ENCODE assay signal across 16 cellular contexts in the genomic region with DNA sequence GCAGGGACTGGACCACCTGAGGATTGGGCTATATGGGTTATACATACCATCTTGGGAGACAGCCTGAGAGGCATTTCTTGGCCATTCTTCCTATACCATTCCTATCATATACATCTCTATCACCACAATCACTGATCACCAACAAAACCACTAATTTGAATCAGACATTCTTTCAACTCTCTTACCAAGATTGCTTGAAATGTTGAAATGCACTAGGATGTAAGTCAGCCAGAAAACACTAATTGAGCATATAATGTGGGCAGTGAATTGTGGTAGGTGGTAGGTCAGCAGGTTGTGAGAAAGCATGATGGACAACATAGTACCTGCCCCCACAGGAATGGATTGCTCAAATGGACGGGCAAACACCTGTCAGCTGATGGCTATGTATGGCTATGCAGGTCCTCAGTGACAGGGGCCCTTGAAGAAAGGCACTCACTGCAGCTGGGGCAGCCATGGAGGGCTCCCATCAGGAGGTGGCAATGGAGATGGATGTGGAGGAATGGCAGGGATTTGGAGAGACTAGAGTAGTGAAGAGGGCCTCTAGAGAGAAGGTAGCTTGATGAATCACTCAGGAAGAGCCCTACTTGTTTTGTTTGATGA. TPM values are rescaled to one million over a fixed set of nuclear protein-coding genes. Genes with fewer than 3 reads are reported as not detected.
DNase-seq lines count a peak whose midpoint lies in the region; ATAC-seq and TF ChIP-seq lines count a peak whose summit lies in the region.
"Had no signal": no experiment of that assay in that cellular context is flagged by ENCODE, and none has a peak within 500 bp of the region (broad histone marks: within the 10 kb centered on the region; RNA-seq: fewer than 3 reads in every experiment).

No MANE protein-coding gene starts in this region.

- intact Hi-C loops in breast epithelium (cut with DNase I; ENCODE audit: low total_unique reads) = no loop called here
- intact Hi-C loops in tibial artery (cut with DNase I; ENCODE audit: low total_unique reads) = loop anchor here (5.0 kb wide), 1 partner anchor 37 kb away; no protein-coding TSS in a partner anchor

- no peaks in the 10 kb centered on the region for H3K9me3 ChIP-seq in breast epithelium
- no peaks in the 10 kb centered on the region for H3K9me3 ChIP-seq in mesodermal cell (ENCODE audit: control insufficient read depth, low read length)
- no peaks in the 10 kb centered on the region for H3K9me3 ChIP-seq in tibial artery

- WGBS in mesodermal cell (ENCODE audit: insufficient coverage in 2 of 2), 2 experiments = 60% methylated on average over 1 of the region's 1 CpG; no CpG with 5 or more reads in 1 of the 2 experiments

- H3K36me3 ChIP-seq in breast epithelium = no peaks in the 10 kb centered on the region
- H3K36me3 ChIP-seq in mesodermal cell (ENCODE audit: control insufficient read depth, insufficient read depth, low read length) = no peaks in the 10 kb centered on the region
- H3K36me3 ChIP-seq in tibial artery = no peaks in the 10 kb centered on the region

- CTCF ChIA-PET in GM10248 (lab: Yijun Ruan, JAX) = interaction anchor here (1.3 kb wide), 1 partner anchor 18 kb away, joined by 4 read pairs; no protein-coding TSS in a partner anchor
- CTCF ChIA-PET in activated CD4-positive, alpha-beta T cell treated with anti-CD3 and anti-CD28 coated beads, Interleukin-2, amount 10 ng/mL, durations not matched to agents 7 days and 5 days (lab: Charles Lee) = interaction anchor here (0.6 kb wide), 1 partner anchor 18 kb away, joined by 3 read pairs; no protein-coding TSS in a partner anchor

- no peak for ATAC-seq in GM18517 (IDR thresholded peaks at IDR 0.05; ENCODE audit: unreplicated experiment)
- ATAC-seq: activated T-helper 17 cell treated with anti-CD3 and anti-CD28 coated beads, Interleukin-2, amount 50 U/mL, for 72 hours had no signal

- peaks cover 17% of the 10 kb centered on the region for H3K27me3 Mint-ChIP-seq in activated CD4-positive, alpha-beta T cell treated with anti-CD3 and anti-CD28 coated beads, Interleukin-2, amount 10 ng/mL, durations not matched to agents 7 days and 5 days

- no peaks in the 10 kb centered on the region for H3K36me3 Mint-ChIP-seq in activated CD4-positive, alpha-beta T cell treated with anti-CD3 and anti-CD28 coated beads, Interleukin-2, amount 10 ng/mL, durations not matched to agents 7 days and 5 days (ENCODE audit: low read depth)

- H3K4me3 ChIP-seq in breast epithelium (no peak overlapping the region), mesodermal cell (ENCODE audit: extremely low read depth, insufficient read depth, low read length, poor library complexity, severe bottlenecking) (no peak overlapping the region), tibial artery (no peak overlapping the region)

- no peak for TF ChIP-seq CTCF in breast epithelium (IDR thresholded peaks at IDR 0.05)
- no peak for TF ChIP-seq CTCF in tibial artery (IDR thresholded peaks at IDR 0.05)
- TF ChIP-seq CTCF in GM10248 (IDR thresholded peaks at IDR 0.05; ENCODE audit: control extremely low read depth, extremely low read depth, low read depth, missing control alignments) = no peak

- H3K9me3 Mint-ChIP-seq in activated CD4-positive, alpha-beta T cell treated with anti-CD3 and anti-CD28 coated beads, Interleukin-2, amount 10 ng/mL, durations not matched to agents 7 days and 5 days = no peaks in the 10 kb centered on the region
- H3K9me3 Mint-ChIP-seq: activated CD4-positive, alpha-beta memory T cell treated with anti-CD3 and anti-CD28 coated beads, Interleukin-2, amount 10 ng/mL, durations not matched to agents 7 days and 5 days; activated T-helper 17 cell treated with anti-CD3 and anti-CD28 coated beads, Interleukin-2, amount 50 U/mL, for 72 hours had no signal

- H3K4me1 Mint-ChIP-seq in activated CD4-positive, alpha-beta T cell treated with anti-CD3 and anti-CD28 coated beads, Interleukin-2, amount 10 ng/mL, durations not matched to agents 7 days and 5 days = no peaks in the 10 kb centered on the region
- H3K4me1 Mint-ChIP-seq: activated CD4-positive, alpha-beta memory T cell treated with anti-CD3 and anti-CD28 coated beads, Interleukin-2, amount 10 ng/mL, durations not matched to agents 7 days and 5 days; activated T-helper 17 cell treated with anti-CD3 and anti-CD28 coated beads, Interleukin-2, amount 50 U/mL, for 72 hours had no signal

- peaks cover 0 to 19% of the 10 kb centered on the region in 2 donors for H3K4me1 ChIP-seq in breast epithelium
- peaks cover 51% of the 10 kb centered on the region for H3K4me1 ChIP-seq in mesodermal cell (ENCODE audit: control insufficient read depth, insufficient read depth, low read length, poor library complexity, severe bottlenecking)
- peaks cover 4 to 58% (median 47%) of the 10 kb centered on the region in 4 donors for H3K4me1 ChIP-seq in tibial artery

- no peak overlapping the region for H3K4me3 Mint-ChIP-seq in activated CD4-positive, alpha-beta T cell treated with anti-CD3 and anti-CD28 coated beads, Interleukin-2, amount 10 ng/mL, durations not matched to agents 7 days and 5 days
- H3K4me3 Mint-ChIP-seq: activated CD4-positive, alpha-beta memory T cell treated with anti-CD3 and anti-CD28 coated beads, Interleukin-2, amount 10 ng/mL, durations not matched to agents 7 days and 5 days; activated T-helper 17 cell treated with anti-CD3 and anti-CD28 coated beads, Interleukin-2, amount 50 U/mL, for 72 hours had no signal

- POLR2A ChIA-PET in GM10248 (lab: Yijun Ruan, JAX) = interaction anchor here (0.6 kb wide), 1 partner anchor 384 kb away, joined by 3 read pairs; no protein-coding TSS in a partner anchor
- POLR2A ChIA-PET in activated CD4-positive, alpha-beta T cell treated with anti-CD3 and anti-CD28 coated beads, Interleukin-2, amount 10 ng/mL, durations not matched to agents 7 days and 5 days (lab: Charles Lee) = no interaction called here

- H3K27me3 ChIP-seq in breast epithelium (no peaks in the 10 kb centered on the region), tibial artery (no peaks in the 10 kb centered on the region)

- DNase-seq in M059J (ENCODE audit: low read depth) = peak; percentile 42
- peak in 1 of 2 donors; percentile 15 for DNase-seq in breast epithelium (ENCODE audit: low spot score in 2 of 2)
- no peak for DNase-seq in tibial artery
- no peak for DNase-seq in GM10248 (ENCODE audit: extremely low spot score)
- no peak for DNase-seq in activated CD4-positive, alpha-beta T cell treated with anti-CD3 and anti-CD28 coated beads, Interleukin-2, amount 10 ng/mL, durations not matched to agents 7 days and 5 days
- DNase-seq: activated CD4-positive, alpha-beta memory T cell treated with anti-CD3 and anti-CD28 coated beads, Interleukin-2, amount 10 ng/mL, durations not matched to agents 7 days and 5 days; effector CD4-positive, alpha-beta T cell; Kasumi-1; NCI-H1436; NCI-H446; stimulated activated naive CD4-positive, alpha-beta T cell had no signal

- H3K27ac Mint-ChIP-seq in activated CD4-positive, alpha-beta T cell treated with anti-CD3 and anti-CD28 coated beads, Interleukin-2, amount 10 ng/mL, durations not matched to agents 7 days and 5 days = no peak overlapping the region
- H3K27ac Mint-ChIP-seq: activated CD4-positive, alpha-beta memory T cell treated with anti-CD3 and anti-CD28 coated beads, Interleukin-2, amount 10 ng/mL, durations not matched to agents 7 days and 5 days; activated T-helper 17 cell treated with anti-CD3 and anti-CD28 coated beads, Interleukin-2, amount 50 U/mL, for 72 hours had no signal

- TF ChIP-seq POLR2A in breast epithelium (IDR thresholded peaks at IDR 0.05) = no peak

- H3K27ac ChIP-seq in breast epithelium (peak overlapping the region; percentile 73 to 74), mesodermal cell (ENCODE audit: low read depth, low read length, severe bottlenecking) (peak overlapping the region; percentile 99), tibial artery (peak overlapping the region; percentile 90 to 93)
- H3K27ac ChIP-seq: C4-2B, HL-60 had no signal

RNA-seq across cellular contexts. Expression of gene AMOTL2, which starts 49.0 kb away (rescaled TPM):
- 71.9 and 96.1 TPM in 2 replicates for total RNA-seq in M059J (2014; rRNA removed; shearing (Covaris generic))
- total RNA-seq in breast epithelium = 100 to 1,000 TPM in 1 of 3 donors, 10 to 100 TPM in 2; 78.3 to 281 (median 83.2) TPM
- 59.7 TPM for polyA plus RNA-seq in mesodermal cell (2013, experiment 1 of 2)
- polyA plus RNA-seq in mesodermal cell (2013, experiment 2 of 2) = 50.8 TPM
- total RNA-seq in activated CD4-positive, alpha-beta T cell treated with anti-CD3 and anti-CD28 coated beads, Interleukin-2, amount 10 ng/mL, durations not matched to agents 7 days and 5 days = not detected
- total RNA-seq: activated CD4-positive, alpha-beta memory T cell treated with anti-CD3 and anti-CD28 coated beads, Interleukin-2, amount 10 ng/mL, durations not matched to agents 7 days and 5 days; activated T-helper 17 cell treated with anti-CD3 and anti-CD28 coated beads, Interleukin-2, amount 50 U/mL, for 72 hours had no signal

Comparison
In these comparisons a context has a peak if more than half of its experiments do, and no peak if none do; other contexts are left out.
1. RNA of gene AMOTL2, which starts 49.0 kb away (total RNA-seq): 71.9 to 96.1 TPM in M059J and 78.3 to 281 TPM in breast epithelium; not detected in activated CD4-positive, alpha-beta T cell treated with anti-CD3 and anti-CD28 coated beads, Interleukin-2, amount 10 ng/mL, durations not matched to agents 7 days and 5 days; every median in the first group is over 10 times any median in the second.
2. Peak in every context shown above with its lines, with median percentiles within 50 percentile points of each other: H3K27ac ChIP-seq.